Comparison of ENCODE assay signal across 9 cellular contexts in genomic region chr1:53585116-53585515, GRCh38.
A peak's percentile ranks its signal among the peaks of the same experiment; 100 is the strongest.
DNase-seq lines count a peak whose midpoint lies in the region; ATAC-seq and TF ChIP-seq lines count a peak whose summit lies in the region.
"Had no signal": no experiment of that assay in that cellular context is flagged by ENCODE, and none has a peak within 500 bp of the region (broad histone marks: within the 10 kb centered on the region; RNA-seq: fewer than 3 reads in every experiment).

No MANE protein-coding gene starts in this region.

- no peaks in the 10 kb centered on the region for H3K36me3 ChIP-seq in KOPT-K1 (ENCODE audit: insufficient read depth, low read length)

- H3K27ac ChIP-seq in KOPT-K1 (ENCODE audit: low read depth, low read length, poor library complexity, severe bottlenecking), result peak overlapping the region; percentile 29

- TF ChIP-seq CTCF in mesothelial cell of epicardium (IDR thresholded peaks at IDR 0.05; ENCODE audit: unreplicated experiment), result no peak

- ATAC-seq in activated T-helper 17 cell treated with anti-CD3 and anti-CD28 coated beads, Interleukin-2, amount 50 U/mL, for 72 hours (replicated peaks), result peak; percentile 79
- ATAC-seq in GM19463 (IDR thresholded peaks at IDR 0.05; ENCODE audit: unreplicated experiment) (no peak), GM19023 (IDR thresholded peaks at IDR 0.05; ENCODE audit: unreplicated experiment) (no peak), HG03135 (IDR thresholded peaks at IDR 0.05; ENCODE audit: unreplicated experiment) (no peak)

- H3K9me3 Mint-ChIP-seq in activated T-helper 17 cell treated with anti-CD3 and anti-CD28 coated beads, Interleukin-2, amount 50 U/mL, for 72 hours, result no peaks in the 10 kb centered on the region
- H3K9me3 Mint-ChIP-seq in mesothelial cell of epicardium, result no peaks in the 10 kb centered on the region

- no peaks in the 10 kb centered on the region for H3K36me3 Mint-ChIP-seq in activated T-helper 17 cell treated with anti-CD3 and anti-CD28 coated beads, Interleukin-2, amount 50 U/mL, for 72 hours (ENCODE audit: low read depth)
- no peaks in the 10 kb centered on the region for H3K36me3 Mint-ChIP-seq in mesothelial cell of epicardium

- H3K27ac Mint-ChIP-seq in activated T-helper 17 cell treated with anti-CD3 and anti-CD28 coated beads, Interleukin-2, amount 50 U/mL, for 72 hours, result no peak overlapping the region
- H3K27ac Mint-ChIP-seq in mesothelial cell of epicardium, result peak overlapping the region; percentile 77

- peaks cover 5% of the 10 kb centered on the region for H3K4me1 Mint-ChIP-seq in activated T-helper 17 cell treated with anti-CD3 and anti-CD28 coated beads, Interleukin-2, amount 50 U/mL, for 72 hours
- peaks cover 49% of the 10 kb centered on the region for H3K4me1 Mint-ChIP-seq in mesothelial cell of epicardium

- DNase-seq in CD1c-positive myeloid dendritic cell (ENCODE audit: extremely low spot score) (peak; percentile 10), mesothelial cell of epicardium (ENCODE audit: low spot score in 2 of 2, unreplicated experiment in 2 of 2) (peak; percentile 18 to 34), NCI-H748 (lab: John Stamatoyannopoulos, UW; ENCODE audit: unreplicated experiment) (no peak)
- DNase-seq: NCI-H2081 had no signal

- H3K4me3 Mint-ChIP-seq in activated T-helper 17 cell treated with anti-CD3 and anti-CD28 coated beads, Interleukin-2, amount 50 U/mL, for 72 hours, result no peak overlapping the region
- no peak overlapping the region for H3K4me3 Mint-ChIP-seq in mesothelial cell of epicardium

- no peaks in the 10 kb centered on the region for H3K27me3 Mint-ChIP-seq in activated T-helper 17 cell treated with anti-CD3 and anti-CD28 coated beads, Interleukin-2, amount 50 U/mL, for 72 hours
- H3K27me3 Mint-ChIP-seq in mesothelial cell of epicardium (ENCODE audit: low read depth), result peaks cover 19% of the 10 kb centered on the region

- H3K9me3 ChIP-seq in KOPT-K1 (ENCODE audit: insufficient read depth, low read length, poor library complexity, severe bottlenecking), result no peaks in the 10 kb centered on the region
